Comparison of ENCODE assay signal across 7 cellular contexts in genomic region chr9:87793292-87793691, GRCh38.
DNase-seq lines count a peak whose midpoint lies in the region; ATAC-seq, FAIRE-seq and TF ChIP-seq lines count a peak whose summit lies in the region.

No MANE protein-coding gene starts in this region.

- TF ChIP-seq CTCF in foreskin keratinocyte (conservative IDR thresholded peaks at IDR 0.05) (no peak), stomach (IDR thresholded peaks at IDR 0.05) (no peak)

- H3K36me3 ChIP-seq in stomach = no peaks in the 10 kb centered on the region

- DNase-seq in H54 (ENCODE audit: insufficient read length, low spot score) (peak; percentile 79), SIG-M5 (lab: John Stamatoyannopoulos, UW) (peak; percentile 69), foreskin keratinocyte (peak; percentile 28 to 61), stomach (no peak), DMS 273 treated with DMSO at 0.1 percent for 48 hours (lab: John Stamatoyannopoulos, UW) (no peak), NCI-H526 treated with DMSO at 0.1 percent for 48 hours (lab: John Stamatoyannopoulos, UW) (no peak), NCI-H748 treated with DMSO at 0.1 percent for 48 hours (lab: John Stamatoyannopoulos, UW) (no peak)

- peak; percentile 89 for FAIRE-seq in H54 (lab: Jason Lieb, UNC)

- H3K27ac ChIP-seq in foreskin keratinocyte (no peak overlapping the region), stomach (peak overlapping the region in 4 of 5 donors; percentile 53 to 82 (median 63))

- 58 to 79% (median 71%) methylated on average over 6 of the region's 6 CpGs for WGBS in stomach, 5 donors

- no peaks in the 10 kb centered on the region for H3K9me3 ChIP-seq in stomach

- TF ChIP-seq POLR2A in H54 (IDR thresholded peaks at IDR 0.05; ENCODE audit: low read depth, low read length) (no peak), stomach (IDR thresholded peaks at IDR 0.05) (no peak)

- peak; percentile 46 for ATAC-seq in foreskin keratinocyte

- no peaks in the 10 kb centered on the region for H3K27me3 ChIP-seq in foreskin keratinocyte
- H3K27me3 ChIP-seq in stomach = no peaks in the 10 kb centered on the region

- no peaks in the 10 kb centered on the region for H3K4me1 ChIP-seq in foreskin keratinocyte
- H3K4me1 ChIP-seq in stomach = peaks cover 0 to 4% (median 0%) of the 10 kb centered on the region in 4 donors

- TF ChIP-seq EP300 in stomach (IDR thresholded peaks at IDR 0.05) = no peak

- intact Hi-C loops in stomach (cut with DNase I; ENCODE audit: low total_unique reads) = no loop called here

- no peak overlapping the region for H3K4me3 ChIP-seq in stomach

Comparison
In these comparisons a context has a peak if more than half of its experiments do, and no peak if none do; other contexts are left out.
1. DNase-seq: peak in H54 (single experiment), SIG-M5 (single experiment) and foreskin keratinocyte (2 of 2); none in stomach (single experiment), DMS 273 treated with DMSO at 0.1 percent for 48 hours (single experiment), NCI-H526 treated with DMSO at 0.1 percent for 48 hours (single experiment) and NCI-H748 treated with DMSO at 0.1 percent for 48 hours (single experiment).